ENCODE assay signal across 9 cellular contexts in the genomic region with DNA sequence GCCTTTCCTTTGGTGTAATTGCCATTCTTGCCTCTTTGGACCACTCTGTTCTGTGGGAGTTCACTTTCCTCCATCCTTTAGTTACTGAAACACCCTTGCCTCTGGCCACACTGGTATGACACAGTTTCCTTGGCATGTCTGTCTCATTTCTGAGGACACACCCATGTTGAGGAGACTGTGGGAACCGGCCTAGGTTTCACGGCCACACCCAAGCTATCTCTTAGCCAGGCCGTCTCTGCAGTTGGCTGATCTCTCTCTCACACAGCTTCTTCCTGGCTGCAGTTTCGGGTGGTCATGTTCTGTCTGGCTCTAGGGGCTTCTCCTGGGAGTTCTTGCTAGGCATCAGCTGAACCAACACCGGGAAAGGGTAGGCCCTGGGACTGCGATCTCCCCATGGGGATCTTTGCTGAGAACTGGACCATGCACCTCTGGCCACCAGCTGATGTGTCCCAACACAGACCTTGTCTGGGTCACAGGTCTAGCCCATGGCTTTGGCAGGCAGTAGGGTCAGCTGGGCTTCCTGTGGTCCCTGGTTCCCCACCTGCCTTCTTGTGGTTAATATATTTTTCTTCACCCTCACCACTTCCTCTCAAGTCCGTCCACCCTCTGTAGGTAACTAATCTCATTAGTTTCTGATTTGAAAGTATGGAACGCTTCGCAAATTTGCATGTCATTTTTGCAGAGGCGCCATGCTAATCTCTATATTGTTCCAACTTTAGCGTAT. TPM values are rescaled to one million over a fixed set of nuclear protein-coding genes. Genes with fewer than 3 reads are reported as not detected.
DNase-seq lines count a peak whose midpoint lies in the region; ATAC-seq and TF ChIP-seq lines count a peak whose summit lies in the region.
"Had no signal": no experiment of that assay in that cellular context is flagged by ENCODE, and none has a peak within 500 bp of the region (broad histone marks: within the 10 kb centered on the region; RNA-seq: fewer than 3 reads in every experiment).

No MANE protein-coding gene starts in this region.

- peaks cover 16% of the 10 kb centered on the region for H3K4me1 Mint-ChIP-seq in activated CD8-positive, alpha-beta T cell treated with anti-CD3 and anti-CD28 coated beads, Interleukin-2, amount 10 ng/mL, durations not matched to agents 7 days and 5 days (ENCODE audit: low read depth)
- peaks cover 3% of the 10 kb centered on the region for H3K4me1 Mint-ChIP-seq in activated CD8-positive, alpha-beta T cell treated with anti-CD3 and anti-CD28 coated beads for 36 hours (ENCODE audit: low read depth)

- H3K27ac Mint-ChIP-seq in activated CD8-positive, alpha-beta T cell treated with anti-CD3 and anti-CD28 coated beads, Interleukin-2, amount 10 ng/mL, durations not matched to agents 7 days and 5 days, result peak overlapping the region; percentile 56
- no peak overlapping the region for H3K27ac Mint-ChIP-seq in activated CD8-positive, alpha-beta T cell treated with anti-CD3 and anti-CD28 coated beads for 36 hours
- H3K27ac Mint-ChIP-seq: activated naive CD4-positive, alpha-beta T cell treated with anti-CD3 and anti-CD28 coated beads, Interleukin-2, amount 50 U/mL, for 24 hours had no signal

- POLR2A ChIA-PET in activated CD8-positive, alpha-beta T cell treated with anti-CD3 and anti-CD28 coated beads, Interleukin-2, amount 10 ng/mL, durations not matched to agents 7 days and 5 days (lab: Charles Lee), result no interaction called here
- POLR2A ChIA-PET in activated CD8-positive, alpha-beta T cell treated with anti-CD3 and anti-CD28 coated beads for 36 hours (lab: Charles Lee), result interaction anchor here (1.4 kb wide), 1 partner anchor 16 kb away, joined by 3 read pairs; no protein-coding TSS in a partner anchor

- ATAC-seq in activated CD8-positive, alpha-beta T cell treated with anti-CD3 and anti-CD28 coated beads, Interleukin-2, amount 10 ng/mL, durations not matched to agents 7 days and 5 days, result peak; percentile 33
- ATAC-seq in activated CD8-positive, alpha-beta T cell treated with anti-CD3 and anti-CD28 coated beads for 36 hours, result no peak
- peak; percentile 79 for ATAC-seq in HG02970 (IDR thresholded peaks at IDR 0.05; ENCODE audit: low FRiP score, unreplicated experiment)

- H3K27me3 Mint-ChIP-seq in activated CD8-positive, alpha-beta T cell treated with anti-CD3 and anti-CD28 coated beads, Interleukin-2, amount 10 ng/mL, durations not matched to agents 7 days and 5 days (ENCODE audit: low read depth), result peaks cover 6% of the 10 kb centered on the region
- no peaks in the 10 kb centered on the region for H3K27me3 Mint-ChIP-seq in activated CD8-positive, alpha-beta T cell treated with anti-CD3 and anti-CD28 coated beads for 36 hours
- H3K27me3 Mint-ChIP-seq: activated naive CD4-positive, alpha-beta T cell treated with anti-CD3 and anti-CD28 coated beads, Interleukin-2, amount 50 U/mL, for 24 hours had no signal

- DNase-seq in activated CD8-positive, alpha-beta T cell treated with anti-CD3 and anti-CD28 coated beads, Interleukin-2, amount 10 ng/mL, durations not matched to agents 7 days and 5 days, result no peak
- DNase-seq in activated CD8-positive, alpha-beta T cell treated with anti-CD3 and anti-CD28 coated beads for 36 hours, result no peak
- DNase-seq in SJCRH30 (peak; percentile 27 to 31), left ventricle myocardium inferior (peak; percentile 32), cerebellar cortex (ENCODE audit: low spot score) (no peak), GF-D8 (lab: John Stamatoyannopoulos, UW) (no peak), T-helper 9 cell (no peak)

- intact Hi-C loops in activated CD8-positive, alpha-beta T cell treated with anti-CD3 and anti-CD28 coated beads for 36 hours (cut with micrococcal nuclease), result no loop called here
- intact Hi-C loops in left ventricle myocardium inferior (cut with micrococcal nuclease), result no loop called here

- H3K4me3 ChIP-seq in SJCRH30 (no peak overlapping the region), left ventricle myocardium inferior (no peak overlapping the region)

- CTCF ChIA-PET in activated CD8-positive, alpha-beta T cell treated with anti-CD3 and anti-CD28 coated beads, Interleukin-2, amount 10 ng/mL, durations not matched to agents 7 days and 5 days (lab: Charles Lee), result interaction anchor here (0.8 kb wide), 1 partner anchor 12 kb away, joined by 3 read pairs; no protein-coding TSS in a partner anchor
- CTCF ChIA-PET in activated CD8-positive, alpha-beta T cell treated with anti-CD3 and anti-CD28 coated beads for 36 hours (lab: Charles Lee), result interaction anchor here (1.1 kb wide), 1 partner anchor 13 kb away, joined by 4 read pairs; no protein-coding TSS in a partner anchor

- H3K27me3 ChIP-seq in SJCRH30, result no peaks in the 10 kb centered on the region
- H3K27me3 ChIP-seq in left ventricle myocardium inferior (ENCODE audit: low read depth), result no peaks in the 10 kb centered on the region

- no peak for TF ChIP-seq CTCF in activated CD8-positive, alpha-beta T cell treated with anti-CD3 and anti-CD28 coated beads for 36 hours (IDR thresholded peaks at IDR 0.05)
- TF ChIP-seq CTCF in left ventricle myocardium inferior (IDR thresholded peaks at IDR 0.05; ENCODE audit: borderline replicate concordance), result no peak

- no peak overlapping the region for H3K4me3 Mint-ChIP-seq in activated CD8-positive, alpha-beta T cell treated with anti-CD3 and anti-CD28 coated beads, Interleukin-2, amount 10 ng/mL, durations not matched to agents 7 days and 5 days
- H3K4me3 Mint-ChIP-seq in activated CD8-positive, alpha-beta T cell treated with anti-CD3 and anti-CD28 coated beads for 36 hours, result no peak overlapping the region
- H3K4me3 Mint-ChIP-seq: activated naive CD4-positive, alpha-beta T cell treated with anti-CD3 and anti-CD28 coated beads, Interleukin-2, amount 50 U/mL, for 24 hours had no signal

- H3K36me3 ChIP-seq in SJCRH30 (no peaks in the 10 kb centered on the region), left ventricle myocardium inferior (peaks cover 64% of the 10 kb centered on the region)

- H3K36me3 Mint-ChIP-seq in activated CD8-positive, alpha-beta T cell treated with anti-CD3 and anti-CD28 coated beads, Interleukin-2, amount 10 ng/mL, durations not matched to agents 7 days and 5 days (ENCODE audit: low read depth), result no peaks in the 10 kb centered on the region
- H3K36me3 Mint-ChIP-seq in activated CD8-positive, alpha-beta T cell treated with anti-CD3 and anti-CD28 coated beads for 36 hours (ENCODE audit: low read depth), result no peaks in the 10 kb centered on the region
- H3K36me3 Mint-ChIP-seq: activated naive CD4-positive, alpha-beta T cell treated with anti-CD3 and anti-CD28 coated beads, Interleukin-2, amount 50 U/mL, for 24 hours had no signal

- H3K9me3 Mint-ChIP-seq in activated CD8-positive, alpha-beta T cell treated with anti-CD3 and anti-CD28 coated beads, Interleukin-2, amount 10 ng/mL, durations not matched to agents 7 days and 5 days (ENCODE audit: insufficient read depth), result no peaks in the 10 kb centered on the region
- no peaks in the 10 kb centered on the region for H3K9me3 Mint-ChIP-seq in activated CD8-positive, alpha-beta T cell treated with anti-CD3 and anti-CD28 coated beads for 36 hours
- H3K9me3 Mint-ChIP-seq: activated naive CD4-positive, alpha-beta T cell treated with anti-CD3 and anti-CD28 coated beads, Interleukin-2, amount 50 U/mL, for 24 hours had no signal

- H3K9me3 ChIP-seq in SJCRH30 (replicated peaks) (no peaks in the 10 kb centered on the region), left ventricle myocardium inferior (replicated peaks) (peaks cover 8% of the 10 kb centered on the region)

- H3K4me1 ChIP-seq in SJCRH30, result peaks cover 11% of the 10 kb centered on the region
- peaks cover 43% of the 10 kb centered on the region for H3K4me1 ChIP-seq in left ventricle myocardium inferior

- H3K27ac ChIP-seq in SJCRH30, result peak overlapping the region; percentile 19; the same call in 1 of the 2 replicates
- H3K27ac ChIP-seq in left ventricle myocardium inferior (replicated peaks), result peak overlapping the region; percentile 79

RNA-seq across cellular contexts. Expression of gene ARHGEF37, which starts 24.9 kb away (rescaled TPM):
- total RNA-seq in activated CD8-positive, alpha-beta T cell treated with anti-CD3 and anti-CD28 coated beads, Interleukin-2, amount 10 ng/mL, durations not matched to agents 7 days and 5 days, result 1 to 10 TPM; 1.0 to 1.4 TPM
- 1 to 10 TPM; 1.1 TPM for total RNA-seq in activated CD8-positive, alpha-beta T cell treated with anti-CD3 and anti-CD28 coated beads for 36 hours
- total RNA-seq in SJCRH30 (2014; rRNA removed; shearing (Covaris generic)), result 0.05 and 0.38 TPM in 2 replicates
- 22.8 TPM for total RNA-seq in left ventricle myocardium inferior

RNA-seq across cellular contexts. Expression of gene CSNK1A1, which starts 54.9 kb away (rescaled TPM):
- total RNA-seq in activated CD8-positive, alpha-beta T cell treated with anti-CD3 and anti-CD28 coated beads, Interleukin-2, amount 10 ng/mL, durations not matched to agents 7 days and 5 days, result 100 to 1,000 TPM; 163 to 177 TPM
- total RNA-seq in activated CD8-positive, alpha-beta T cell treated with anti-CD3 and anti-CD28 coated beads for 36 hours, result 100 to 1,000 TPM; 154 to 168 TPM
- total RNA-seq in SJCRH30 (2014; rRNA removed; shearing (Covaris generic)), result 204 and 205 TPM in 2 replicates
- 180 TPM for total RNA-seq in left ventricle myocardium inferior

Comparison
In these comparisons a context has a peak if more than half of its experiments do, and no peak if none do; other contexts are left out.
1. DNase-seq: peak in SJCRH30 (2 of 2) and left ventricle myocardium inferior (single experiment); none in activated CD8-positive, alpha-beta T cell treated with anti-CD3 and anti-CD28 coated beads, Interleukin-2, amount 10 ng/mL, durations not matched to agents 7 days and 5 days (single experiment), activated CD8-positive, alpha-beta T cell treated with anti-CD3 and anti-CD28 coated beads for 36 hours (single experiment), cerebellar cortex (single experiment), GF-D8 (single experiment) and T-helper 9 cell (single experiment).